Comparison of ENCODE assay signal across 24 cellular contexts in genomic region chr10:32393942-32394341, GRCh38.
"Had no signal": no experiment of that assay in that cellular context is flagged by ENCODE, and none has a peak within 500 bp of the region (broad histone marks: within the 10 kb centered on the region; RNA-seq: fewer than 3 reads in every experiment).

No MANE protein-coding gene starts in this region.

- ATAC-seq: activated CD8-positive, alpha-beta memory T cell treated with anti-CD3 and anti-CD28 coated beads, Interleukin-2, amount 10 ng/mL, durations not matched to agents 7 days and 5 days; activated CD8-positive, alpha-beta T cell treated with anti-CD3 and anti-CD28 coated beads, Interleukin-2, amount 10 ng/mL, durations not matched to agents 7 days and 5 days; activated naive CD4-positive, alpha-beta T cell treated with anti-CD3 and anti-CD28 coated beads, Interleukin-2, amount 50 U/mL, for 72 hours; activated T-cell treated with anti-CD3 and anti-CD28 coated beads, Interleukin-2, amount 50 U/mL, for 72 hours; left colon; naive thymus-derived CD4-positive, alpha-beta T cell; right cardiac atrium; stimulated activated naive CD8-positive, alpha-beta T cell treated with anti-CD3 and anti-CD28 coated beads, Interleukin-15, amount 100 ng/mL, for 72 hours; WTC11 had no signal

- H3K27ac ChIP-seq: cardiac muscle cell, colonic mucosa, epithelial cell of prostate, skin epidermis had no signal

- H3K4me3 ChIP-seq: cardiac muscle cell, colonic mucosa, skin epidermis, tibial nerve had no signal

- H3K4me1 ChIP-seq: colonic mucosa, tibial nerve had no signal

- DNase-seq: activated CD4-positive, alpha-beta T cell treated with anti-CD3 and anti-CD28 coated beads for 1 hour; activated CD4-positive, alpha-beta T cell treated with anti-CD3 and anti-CD28 coated beads, Interleukin-2, amount 50 U/mL, for 1 hour; activated CD8-positive, alpha-beta memory T cell treated with anti-CD3 and anti-CD28 coated beads, Interleukin-2, amount 10 ng/mL, durations not matched to agents 7 days and 5 days; activated CD8-positive, alpha-beta T cell treated with anti-CD3 and anti-CD28 coated beads, Interleukin-2, amount 10 ng/mL, durations not matched to agents 7 days and 5 days; activated naive CD4-positive, alpha-beta T cell; activated T-cell treated with anti-CD3 and anti-CD28 coated beads, Interleukin-2, amount 50 U/mL, for 72 hours; cerebellar nuclear complex; colonic mucosa; effector CD8-positive, alpha-beta T cell; head of caudate nucleus; hippocampal formation; left colon; naive thymus-derived CD4-positive, alpha-beta T cell; right cardiac atrium; stimulated activated CD4-positive, alpha-beta T cell treated with anti-CD3 and anti-CD28 coated beads, Interleukin-12 subunit alpha, Interleukin-12 subunit beta, amount 100 ng/mL, for 4 hours; stimulated activated CD4-positive, alpha-beta T cell treated with anti-CD3 and anti-CD28 coated beads, Interleukin-4, amount 100 ng/mL, for 1 hour; stimulated activated naive CD8-positive, alpha-beta T cell treated with anti-CD3 and anti-CD28 coated beads, Interleukin-15, amount 100 ng/mL, for 72 hours; T-helper 2 cell had no signal

- H3K27me3 ChIP-seq: cardiac muscle cell, colonic mucosa, tibial nerve had no signal

- H3K9me3 ChIP-seq: colonic mucosa, tibial nerve had no signal

- H3K36me3 ChIP-seq: cardiac muscle cell, colonic mucosa, tibial nerve had no signal
